Comparison of ENCODE assay signal across 8 cellular contexts in genomic region chr6:1311400-1312192, GRCh38. TPM values are rescaled to one million over a fixed set of nuclear protein-coding genes. Genes with fewer than 3 reads are reported as not detected.
DNase-seq lines count a peak whose midpoint lies in the region; ATAC-seq and TF ChIP-seq lines count a peak whose summit lies in the region.

TSS of gene FOXQ1 (plus strand) at chr6:1312098. CDS start at chr6:1312705, 607 bp downstream.

- no peaks in the 10 kb centered on the region for H3K36me3 Mint-ChIP-seq in activated T-cell treated with anti-CD3 and anti-CD28 coated beads, Interleukin-2, amount 50 U/mL, for 24 hours (ENCODE audit: low read depth)
- H3K36me3 Mint-ChIP-seq in activated B cell treated with CpG ODN at 0.5 μM for 24 hours (ENCODE audit: low read depth) (no peaks in the 10 kb centered on the region), osteocyte (ENCODE audit: unreplicated experiment) (peaks cover 2% of the 10 kb centered on the region)

- intact Hi-C loops in activated B cell treated with CpG ODN at 0.5 μM for 24 hours (cut with micrococcal nuclease): no loop called here

- H3K27me3 Mint-ChIP-seq in activated T-cell treated with anti-CD3 and anti-CD28 coated beads, Interleukin-2, amount 50 U/mL, for 24 hours: peaks cover 82% of the 10 kb centered on the region
- H3K27me3 Mint-ChIP-seq in activated B cell treated with CpG ODN at 0.5 μM for 24 hours (peaks cover 69% of the 10 kb centered on the region), osteocyte (ENCODE audit: unreplicated experiment) (peaks cover 75% of the 10 kb centered on the region)

- H3K9me3 Mint-ChIP-seq in activated T-cell treated with anti-CD3 and anti-CD28 coated beads, Interleukin-2, amount 50 U/mL, for 24 hours: no peaks in the 10 kb centered on the region
- H3K9me3 Mint-ChIP-seq in activated B cell treated with CpG ODN at 0.5 μM for 24 hours (no peaks in the 10 kb centered on the region), osteocyte (ENCODE audit: unreplicated experiment) (no peaks in the 10 kb centered on the region)

- peak within 1 kb of the TSS; percentile 53 for H3K4me3 ChIP-seq in fibroblast of the aortic adventitia (ENCODE audit: low read depth, low read length)

- peak; percentile 52 for DNase-seq in activated T-cell treated with anti-CD3 and anti-CD28 coated beads, Interleukin-2, amount 50 U/mL, for 24 hours
- no peak for DNase-seq in activated T-cell treated with anti-CD3 and anti-CD28 coated beads for 4 hours
- DNase-seq in activated B cell treated with CpG ODN at 0.5 μM for 24 hours: no peak
- peak; percentile 43 for DNase-seq in fibroblast of the aortic adventitia (ENCODE audit: low read depth)
- DNase-seq in osteocyte (ENCODE audit: extremely low spot score, unreplicated experiment): peak; percentile 84
- no peak for DNase-seq in NCI-H2196 treated with DMSO at 0.1 percent for 48 hours (lab: John Stamatoyannopoulos, UW; ENCODE audit: unreplicated experiment)
- DNase-seq in NCI-H2171 treated with DMSO at 0.1 percent for 48 hours (lab: John Stamatoyannopoulos, UW): no peak

- ATAC-seq in activated B cell treated with CpG ODN at 0.5 μM for 24 hours (ENCODE audit: low read depth) (no peak), GM19328 (IDR thresholded peaks at IDR 0.05; ENCODE audit: unreplicated experiment) (no peak)

- H3K4me1 Mint-ChIP-seq in activated T-cell treated with anti-CD3 and anti-CD28 coated beads, Interleukin-2, amount 50 U/mL, for 24 hours (ENCODE audit: low read depth): peaks cover 27% of the 10 kb centered on the region
- H3K4me1 Mint-ChIP-seq in activated B cell treated with CpG ODN at 0.5 μM for 24 hours (peaks cover 28% of the 10 kb centered on the region), osteocyte (ENCODE audit: unreplicated experiment) (peaks cover 22% of the 10 kb centered on the region)

- CTCF ChIA-PET in activated B cell treated with CpG ODN at 0.5 μM for 24 hours (lab: Charles Lee): no interaction called here

- H3K27ac Mint-ChIP-seq in activated T-cell treated with anti-CD3 and anti-CD28 coated beads, Interleukin-2, amount 50 U/mL, for 24 hours: peak within 1 kb of the TSS; percentile 82
- H3K27ac Mint-ChIP-seq in activated B cell treated with CpG ODN at 0.5 μM for 24 hours (no peak within 1 kb of the TSS), osteocyte (ENCODE audit: unreplicated experiment) (no peak within 1 kb of the TSS)

- POLR2A ChIA-PET in activated B cell treated with CpG ODN at 0.5 μM for 24 hours (lab: Charles Lee): no interaction called here

- H3K4me3 Mint-ChIP-seq in activated T-cell treated with anti-CD3 and anti-CD28 coated beads, Interleukin-2, amount 50 U/mL, for 24 hours: peak within 1 kb of the TSS; percentile 65
- H3K4me3 Mint-ChIP-seq in activated B cell treated with CpG ODN at 0.5 μM for 24 hours (peak within 1 kb of the TSS; percentile 46), osteocyte (ENCODE audit: unreplicated experiment) (peak within 1 kb of the TSS; percentile 76)

- TF ChIP-seq CTCF in activated B cell treated with CpG ODN at 0.5 μM for 24 hours (IDR thresholded peaks at IDR 0.05): no peak
- no peak for TF ChIP-seq CTCF in fibroblast of the aortic adventitia (IDR thresholded peaks at IDR 0.05; ENCODE audit: insufficient read depth, low read length)
- TF ChIP-seq CTCF in osteocyte (IDR thresholded peaks at IDR 0.05): no peak

RNA-seq across cellular contexts. Expression of gene FOXQ1, which starts in this region (rescaled TPM):
- not detected in 2 replicates for total RNA-seq in activated B cell treated with CpG ODN at 0.5 μM for 24 hours
- 1.3 TPM in 1 of 2 replicates, not detected in the other for total RNA-seq in fibroblast of the aortic adventitia (ENCODE audit: low replicate concordance)
- total RNA-seq in osteocyte: not detected in 2 replicates

Comparison
In these comparisons a context has a peak if more than half of its experiments do, and no peak if none do; other contexts are left out.
1. DNase-seq: peak in activated T-cell treated with anti-CD3 and anti-CD28 coated beads, Interleukin-2, amount 50 U/mL, for 24 hours (single experiment) and fibroblast of the aortic adventitia (single experiment); none in activated T-cell treated with anti-CD3 and anti-CD28 coated beads for 4 hours (single experiment), activated B cell treated with CpG ODN at 0.5 μM for 24 hours (single experiment), NCI-H2196 treated with DMSO at 0.1 percent for 48 hours (single experiment) and NCI-H2171 treated with DMSO at 0.1 percent for 48 hours (single experiment).
2. Peak in DNase-seq in osteocyte; RNA of the gene not detected or under 1 TPM.
3. Peak in every context shown above with its lines, with median percentiles within 50 percentile points of each other: H3K4me3 Mint-ChIP-seq.